Comparison of ENCODE assay signal across 14 cellular contexts in the genomic region with DNA sequence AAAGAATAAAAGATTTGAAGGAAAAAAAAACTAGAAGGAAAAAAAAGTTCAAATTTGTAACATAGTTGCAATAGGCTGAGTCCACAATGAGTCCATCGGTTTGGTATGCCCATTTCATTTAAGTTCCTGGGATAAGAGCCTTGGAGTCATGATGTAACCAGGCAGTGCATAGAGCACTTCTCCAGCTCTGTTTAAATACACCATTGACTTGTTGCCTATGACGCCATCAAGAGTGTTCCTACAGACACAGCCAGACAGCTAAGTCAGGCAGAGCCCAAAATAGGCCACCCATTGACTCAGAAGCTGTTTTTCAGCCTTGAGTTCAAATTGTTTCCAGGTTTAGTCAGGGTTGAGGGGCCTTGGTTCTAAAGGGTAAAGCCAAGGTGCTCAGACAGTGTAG. TPM values are rescaled to one million over a fixed set of nuclear protein-coding genes. Genes with fewer than 3 reads are reported as not detected.
DNase-seq lines count a peak whose midpoint lies in the region; ATAC-seq, FAIRE-seq and TF ChIP-seq lines count a peak whose summit lies in the region.
"Had no signal": no experiment of that assay in that cellular context is flagged by ENCODE, and none has a peak within 500 bp of the region (broad histone marks: within the 10 kb centered on the region; RNA-seq: fewer than 3 reads in every experiment).

No MANE protein-coding gene starts in this region.

- H3K9me3 Mint-ChIP-seq in MCF 10A (ENCODE audit: unreplicated experiment) (no peaks in the 10 kb centered on the region), astrocyte (ENCODE audit: unreplicated experiment) (no peaks in the 10 kb centered on the region)
- H3K9me3 Mint-ChIP-seq in CD4-positive, alpha-beta T cell = no peaks in the 10 kb centered on the region
- no peaks in the 10 kb centered on the region for H3K9me3 Mint-ChIP-seq in activated naive CD4-positive, alpha-beta T cell treated with anti-CD3 and anti-CD28 coated beads for 36 hours
- H3K9me3 Mint-ChIP-seq: T-helper 2 cell treated with Interferon-gamma antibody and Interleukin-4, amounts not matched to agents 5 μg/mL and 100 μg/mL, for 36 hours had no signal

- TF ChIP-seq POLR2A in breast epithelium (IDR thresholded peaks at IDR 0.05) = no peak

- no peak for TF ChIP-seq CTCF in MCF 10A (IDR thresholded peaks at IDR 0.05; ENCODE audit: unreplicated experiment)
- TF ChIP-seq CTCF in breast epithelium (IDR thresholded peaks at IDR 0.05) = no peak
- no peak for TF ChIP-seq CTCF in astrocyte (IDR thresholded peaks at IDR 0.05; ENCODE audit: insufficient read depth, low read depth, low read length)
- no peak for TF ChIP-seq CTCF in CD4-positive, alpha-beta T cell (IDR thresholded peaks at IDR 0.05)

- FAIRE-seq in astrocyte (lab: Jason Lieb, UNC) (peak; percentile 88), urothelium cell line (lab: Jason Lieb, UNC) (no peak)

- no peak for ATAC-seq in CD4-positive, alpha-beta T cell (ENCODE audit: poor library complexity)

- peaks cover 0 to 5% of the 10 kb centered on the region in 2 donors for H3K9me3 ChIP-seq in breast epithelium
- H3K9me3 ChIP-seq in astrocyte (ENCODE audit: insufficient read depth, low read depth, low read length) = peaks cover 5% of the 10 kb centered on the region
- no peaks in the 10 kb centered on the region for H3K9me3 ChIP-seq in CD4-positive, alpha-beta T cell (ENCODE audit: control insufficient read depth, low read length)

- peak overlapping the region; percentile 94 for H3K27ac Mint-ChIP-seq in MCF 10A (ENCODE audit: low read depth, unreplicated experiment)
- H3K27ac Mint-ChIP-seq in astrocyte (ENCODE audit: unreplicated experiment) = peak overlapping the region; percentile 91
- H3K27ac Mint-ChIP-seq in CD4-positive, alpha-beta T cell = no peak overlapping the region
- H3K27ac Mint-ChIP-seq in activated naive CD4-positive, alpha-beta T cell treated with anti-CD3 and anti-CD28 coated beads for 36 hours = no peak overlapping the region
- H3K27ac Mint-ChIP-seq: T-helper 2 cell treated with Interferon-gamma antibody and Interleukin-4, amounts not matched to agents 5 μg/mL and 100 μg/mL, for 36 hours had no signal

- CTCF ChIA-PET in MCF 10A (lab: Yijun Ruan, JAX) = interaction anchor here (0.9 to 2.0 kb wide), 7 partner anchors 13 to 138 kb away, joined by 3 to 14 read pairs (median 4); no protein-coding TSS in a partner anchor
- CTCF ChIA-PET in CD4-positive, alpha-beta T cell (lab: Charles Lee) = no interaction called here
- CTCF ChIA-PET in activated naive CD4-positive, alpha-beta T cell treated with anti-CD3 and anti-CD28 coated beads for 36 hours (lab: Charles Lee) = no interaction called here

- no peak overlapping the region for H3K4me3 ChIP-seq in breast epithelium
- no peak overlapping the region for H3K4me3 ChIP-seq in astrocyte (ENCODE audit: insufficient read depth, low read depth, low read length)

- H3K36me3 Mint-ChIP-seq in MCF 10A (ENCODE audit: insufficient read depth, unreplicated experiment) = peaks cover 24% of the 10 kb centered on the region
- peaks cover 7% of the 10 kb centered on the region for H3K36me3 Mint-ChIP-seq in astrocyte (ENCODE audit: low read depth, unreplicated experiment)
- no peaks in the 10 kb centered on the region for H3K36me3 Mint-ChIP-seq in CD4-positive, alpha-beta T cell (ENCODE audit: low read depth)
- H3K36me3 Mint-ChIP-seq in activated naive CD4-positive, alpha-beta T cell treated with anti-CD3 and anti-CD28 coated beads for 36 hours (ENCODE audit: low read depth) = no peaks in the 10 kb centered on the region

- POLR2A ChIA-PET in MCF 10A (lab: Yijun Ruan, JAX) = interaction anchor here (0.6 to 1.6 kb wide), 11 partner anchors 10 to 148 kb away, joined by 3 to 16 read pairs (median 4); a partner anchor contains a TSS
- POLR2A ChIA-PET in CD4-positive, alpha-beta T cell (lab: Charles Lee) = no interaction called here

- peak overlapping the region; percentile 49 for H3K9ac ChIP-seq in astrocyte (ENCODE audit: low read length)
- H3K9ac ChIP-seq: KMS-11 had no signal

- no peak overlapping the region for H3K27ac ChIP-seq in breast epithelium
- peak overlapping the region; percentile 80 for H3K27ac ChIP-seq in astrocyte (ENCODE audit: low read depth, low read length)
- no peak overlapping the region for H3K27ac ChIP-seq in CD4-positive, alpha-beta T cell (ENCODE audit: low read depth, low read length)
- H3K27ac ChIP-seq: KMS-11 had no signal

- DNase-seq in MCF 10A (ENCODE audit: unreplicated experiment) = peak; percentile 71
- no peak for DNase-seq in breast epithelium (ENCODE audit: low spot score in 2 of 2)
- peak; percentile 99 for DNase-seq in astrocyte (ENCODE audit: low read depth)
- DNase-seq in islet precursor cell = peak; percentile 87
- DNase-seq in urothelium cell line (ENCODE audit: low spot score) = peak; percentile 13
- no peak for DNase-seq in CD1c-positive myeloid dendritic cell (ENCODE audit: extremely low spot score)
- no peak for DNase-seq in CD4-positive, alpha-beta T cell
- no peak for DNase-seq in activated naive CD4-positive, alpha-beta T cell treated with anti-CD3 and anti-CD28 coated beads for 36 hours
- DNase-seq: activated T-cell treated with anti-CD3 and anti-CD28 coated beads for 4 hours, AML-193, cortex of kidney, NCI-H510A treated with DMSO at 0.1 percent for 48 hours had no signal

- H3K36me3 ChIP-seq in breast epithelium = no peaks in the 10 kb centered on the region
- no peaks in the 10 kb centered on the region for H3K36me3 ChIP-seq in astrocyte (ENCODE audit: insufficient read depth, low read length)

- no TSS peak for BruUV-seq in MCF 10A (replicated peaks; lab: Mats Ljungman, UMichigan)

- H3K27me3 ChIP-seq in breast epithelium (no peaks in the 10 kb centered on the region), astrocyte (ENCODE audit: insufficient read depth, low read length) (no peaks in the 10 kb centered on the region)
- H3K27me3 ChIP-seq in CD4-positive, alpha-beta T cell (ENCODE audit: control insufficient read depth, insufficient read depth, low read length) = no peaks in the 10 kb centered on the region

- peaks cover 9% of the 10 kb centered on the region for H3K79me2 ChIP-seq in astrocyte (ENCODE audit: insufficient read depth, low read length)

- peak overlapping the region; percentile 27 for H3K4me2 ChIP-seq in astrocyte (ENCODE audit: low read length)
- H3K4me2 ChIP-seq: KMS-11 had no signal

- H4K20me1 ChIP-seq in astrocyte (ENCODE audit: insufficient read depth, low read length) = no peaks in the 10 kb centered on the region

- H3K4me3 Mint-ChIP-seq in MCF 10A (ENCODE audit: unreplicated experiment) (no peak overlapping the region), astrocyte (ENCODE audit: unreplicated experiment) (no peak overlapping the region)
- H3K4me3 Mint-ChIP-seq in CD4-positive, alpha-beta T cell = no peak overlapping the region
- H3K4me3 Mint-ChIP-seq in activated naive CD4-positive, alpha-beta T cell treated with anti-CD3 and anti-CD28 coated beads for 36 hours = no peak overlapping the region
- H3K4me3 Mint-ChIP-seq: T-helper 2 cell treated with Interferon-gamma antibody and Interleukin-4, amounts not matched to agents 5 μg/mL and 100 μg/mL, for 36 hours had no signal

- no peaks in the 10 kb centered on the region for H3K4me1 ChIP-seq in breast epithelium
- peaks cover 26% of the 10 kb centered on the region for H3K4me1 ChIP-seq in astrocyte (ENCODE audit: insufficient read depth, low read length)

- H2AFZ ChIP-seq in astrocyte (ENCODE audit: low read depth, low read length) = no peak overlapping the region

- intact Hi-C loops in MCF 10A (cut with micrococcal nuclease) = loop anchor here (1.0 to 2.0 kb wide), 4 partner anchors 45 to 101 kb away; a partner anchor contains a TSS
- intact Hi-C loops in breast epithelium (cut with DNase I; ENCODE audit: low total_unique reads) = no loop called here
- intact Hi-C loops in CD4-positive, alpha-beta T cell (cut with DNase I, micrococcal nuclease) = no loop called here
- intact Hi-C loops in activated naive CD4-positive, alpha-beta T cell treated with anti-CD3 and anti-CD28 coated beads for 36 hours (cut with micrococcal nuclease) = no loop called here

- H3K4me1 Mint-ChIP-seq in MCF 10A (ENCODE audit: insufficient read depth, unreplicated experiment) (peaks cover 26% of the 10 kb centered on the region), astrocyte (ENCODE audit: low read depth, unreplicated experiment) (peaks cover 49% of the 10 kb centered on the region)
- no peaks in the 10 kb centered on the region for H3K4me1 Mint-ChIP-seq in CD4-positive, alpha-beta T cell (ENCODE audit: low read depth)
- H3K4me1 Mint-ChIP-seq in activated naive CD4-positive, alpha-beta T cell treated with anti-CD3 and anti-CD28 coated beads for 36 hours (ENCODE audit: low read depth) = no peaks in the 10 kb centered on the region

- H3K27me3 Mint-ChIP-seq in MCF 10A (ENCODE audit: insufficient read depth, unreplicated experiment) (no peaks in the 10 kb centered on the region), astrocyte (ENCODE audit: low read depth, unreplicated experiment) (no peaks in the 10 kb centered on the region)
- H3K27me3 Mint-ChIP-seq in CD4-positive, alpha-beta T cell = no peaks in the 10 kb centered on the region
- peaks cover 2% of the 10 kb centered on the region for H3K27me3 Mint-ChIP-seq in activated naive CD4-positive, alpha-beta T cell treated with anti-CD3 and anti-CD28 coated beads for 36 hours (ENCODE audit: low read depth)

RNA-seq across cellular contexts. Expression of a gene that starts 44.9 kb away (rescaled TPM):
- total RNA-seq in MCF 10A (2022) (16.9 and 20.4 TPM in 2 replicates), breast epithelium (10 to 100 TPM; 17.9 to 32.9 (median 20.6) TPM), astrocyte (20.5 and 24.1 TPM in 2 replicates)
- total RNA-seq in CD4-positive, alpha-beta T cell = 1 to 10 TPM; 1.8 to 2.5 TPM
- total RNA-seq in activated naive CD4-positive, alpha-beta T cell treated with anti-CD3 and anti-CD28 coated beads for 36 hours = under 1 TPM; 0.42 to 0.60 TPM

Comparison
In these comparisons a context has a peak if more than half of its experiments do, and no peak if none do; other contexts are left out.
1. DNase-seq: peak in MCF 10A (single experiment), astrocyte (single experiment), islet precursor cell (single experiment) and urothelium cell line (single experiment); none in breast epithelium (0 of 2), CD1c-positive myeloid dendritic cell (single experiment), CD4-positive, alpha-beta T cell (0 of 10) and activated naive CD4-positive, alpha-beta T cell treated with anti-CD3 and anti-CD28 coated beads for 36 hours (single experiment).
2. H3K27ac Mint-ChIP-seq: peak in MCF 10A (single experiment) and astrocyte (single experiment); none in CD4-positive, alpha-beta T cell (single experiment) and activated naive CD4-positive, alpha-beta T cell treated with anti-CD3 and anti-CD28 coated beads for 36 hours (single experiment).